In genomic region chr1:226653311-226653921, GRCh38 we compare ENCODE assay signal across 9 cellular contexts.
DNase-seq lines count a peak whose midpoint lies in the region; ATAC-seq and TF ChIP-seq lines count a peak whose summit lies in the region.
"Had no signal": no experiment of that assay in that cellular context is flagged by ENCODE, and none has a peak within 500 bp of the region (broad histone marks: within the 10 kb centered on the region; RNA-seq: fewer than 3 reads in every experiment).

No MANE protein-coding gene starts in this region.

- no peaks in the 10 kb centered on the region for H3K9me3 ChIP-seq in cardiac muscle cell (ENCODE audit: low read depth)
- no peaks in the 10 kb centered on the region for H3K9me3 ChIP-seq in prostate gland

- peak; percentile 61 for ATAC-seq in HG03439 (IDR thresholded peaks at IDR 0.05; ENCODE audit: unreplicated experiment)
- ATAC-seq in activated T-helper 17 cell treated with anti-CD3 and anti-CD28 coated beads, Interleukin-2, amount 50 U/mL, for 72 hours (replicated peaks) = peak; percentile 77

- H3K27me3 ChIP-seq in cardiac muscle cell (no peaks in the 10 kb centered on the region), prostate gland (replicated peaks; ENCODE audit: insufficient read depth) (no peaks in the 10 kb centered on the region)

- peaks cover 23% of the 10 kb centered on the region for H3K36me3 Mint-ChIP-seq in activated T-helper 17 cell treated with anti-CD3 and anti-CD28 coated beads, Interleukin-2, amount 50 U/mL, for 72 hours (ENCODE audit: low read depth)

- H3K27ac Mint-ChIP-seq in activated T-helper 17 cell treated with anti-CD3 and anti-CD28 coated beads, Interleukin-2, amount 50 U/mL, for 72 hours = no peak overlapping the region

- H3K4me1 ChIP-seq in cardiac muscle cell (ENCODE audit: low read depth) (peaks cover 41% of the 10 kb centered on the region), prostate gland (replicated peaks) (peaks cover 15% of the 10 kb centered on the region)

- H3K36me3 ChIP-seq in cardiac muscle cell (no peaks in the 10 kb centered on the region), prostate gland (no peaks in the 10 kb centered on the region)

- peak overlapping the region; percentile 92 for H3K4me3 Mint-ChIP-seq in activated T-helper 17 cell treated with anti-CD3 and anti-CD28 coated beads, Interleukin-2, amount 50 U/mL, for 72 hours

- DNase-seq in cardiac muscle cell (ENCODE audit: low read depth in 1 of 2, low spot score in 1 of 2) = no peak
- no peak for DNase-seq in cardiac septum (ENCODE audit: low spot score)
- DNase-seq in prostate gland (ENCODE audit: low spot score) = no peak
- DNase-seq in AML-193 (lab: John Stamatoyannopoulos, UW) = no peak
- no peak for DNase-seq in NCI-H1105 treated with DMSO at 0.1 percent for 48 hours (lab: John Stamatoyannopoulos, UW)
- DNase-seq in erythroblast (lab: John Stamatoyannopoulos, UW) = no peak

- WGBS in prostate gland = 69% methylated on average over 10 of the region's 11 CpGs

- intact Hi-C loops in cardiac septum (cut with DNase I) = no loop called here
- intact Hi-C loops in prostate gland (cut with DNase I) = loop anchor here (2.0 kb wide), 1 partner anchor 57 kb away; no protein-coding TSS in a partner anchor

- H3K27me3 Mint-ChIP-seq in activated T-helper 17 cell treated with anti-CD3 and anti-CD28 coated beads, Interleukin-2, amount 50 U/mL, for 72 hours = no peaks in the 10 kb centered on the region

- H3K4me1 Mint-ChIP-seq in activated T-helper 17 cell treated with anti-CD3 and anti-CD28 coated beads, Interleukin-2, amount 50 U/mL, for 72 hours = peaks cover 37% of the 10 kb centered on the region

- no peaks in the 10 kb centered on the region for H3K9me3 Mint-ChIP-seq in activated T-helper 17 cell treated with anti-CD3 and anti-CD28 coated beads, Interleukin-2, amount 50 U/mL, for 72 hours

- TF ChIP-seq CTCF in cardiac muscle cell (IDR thresholded peaks at IDR 0.05; ENCODE audit: low read depth, low read length) = no peak
- TF ChIP-seq CTCF in prostate gland (IDR thresholded peaks at IDR 0.05) = no peak

- TF ChIP-seq POLR2A in prostate gland (IDR thresholded peaks at IDR 0.05) (no peak), erythroblast (IDR thresholded peaks at IDR 0.05; ENCODE audit: low read length) (no peak)

- peak overlapping the region; percentile 35 for H3K27ac ChIP-seq in cardiac muscle cell
- peak overlapping the region; percentile 10 to 21 for H3K27ac ChIP-seq in prostate gland
- H3K27ac ChIP-seq: parathyroid adenoma had no signal

- H3K4me3 ChIP-seq in cardiac muscle cell (no peak overlapping the region), prostate gland (no peak overlapping the region)
